17 cellular contexts compared by ENCODE assay signal in the genomic region with DNA sequence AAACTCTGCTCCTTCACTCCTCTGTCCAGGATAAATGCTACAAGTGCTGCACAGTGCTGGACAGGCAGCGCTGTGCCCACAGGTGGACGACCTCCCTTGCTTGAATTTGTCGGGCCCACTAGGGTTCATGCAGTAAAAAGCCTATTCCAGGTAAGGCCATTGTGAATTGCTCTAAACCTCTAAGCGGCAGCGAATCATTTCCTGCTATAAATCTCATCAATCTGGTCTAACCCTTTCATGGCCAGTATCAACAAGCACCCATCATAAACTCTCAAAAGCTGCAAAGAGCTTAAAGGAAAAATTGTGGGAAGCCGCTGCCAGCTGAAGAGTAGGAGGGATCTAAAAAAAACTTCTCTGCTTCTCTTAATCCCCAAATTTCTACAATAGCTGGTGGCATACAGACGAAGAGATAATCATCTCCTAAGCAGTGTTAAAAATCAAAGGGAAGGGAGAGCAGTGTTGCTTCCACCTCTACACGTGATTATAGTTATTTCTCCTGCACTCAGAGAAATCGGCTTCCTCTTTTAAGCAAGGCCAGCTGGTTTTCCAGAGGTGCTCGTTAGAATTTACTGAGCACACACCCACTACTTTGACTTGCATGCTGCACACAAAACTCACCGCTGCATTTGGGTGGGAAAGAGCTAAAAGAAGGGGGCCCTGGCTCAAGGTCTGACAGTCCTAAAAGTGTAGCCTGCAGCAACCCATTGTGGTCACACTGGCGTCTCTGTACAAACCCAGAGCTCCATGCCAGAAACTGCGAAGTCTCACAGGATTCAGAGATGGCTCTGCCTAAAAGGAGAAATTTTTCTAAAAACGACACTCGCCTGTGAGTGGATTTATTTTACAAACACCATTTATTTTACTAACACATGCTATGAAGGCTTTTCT.
A peak's percentile ranks its signal among the peaks of the same experiment; 100 is the strongest.
DNase-seq lines count a peak whose midpoint lies in the region; ATAC-seq and TF ChIP-seq lines count a peak whose summit lies in the region.
"Had no signal": no experiment of that assay in that cellular context is flagged by ENCODE, and none has a peak within 500 bp of the region (broad histone marks: within the 10 kb centered on the region; RNA-seq: fewer than 3 reads in every experiment).

No MANE protein-coding gene starts in this region.

- H3K9me3 ChIP-seq in HAP-1, result no peaks in the 10 kb centered on the region
- H3K9me3 ChIP-seq: colonic mucosa, esophagus squamous epithelium, SK-N-SH had no signal

- peaks cover 22% of the 10 kb centered on the region for H3K4me1 ChIP-seq in HAP-1
- H3K4me1 ChIP-seq: colonic mucosa had no signal

- H3K4me3 ChIP-seq in HAP-1, result no peak overlapping the region
- no peak overlapping the region for H3K4me3 ChIP-seq in fibroblast of the aortic adventitia (ENCODE audit: low read depth, low read length)
- H3K4me3 ChIP-seq: colonic mucosa, esophagus squamous epithelium had no signal

- no peak for TF ChIP-seq CTCF in fibroblast of the aortic adventitia (IDR thresholded peaks at IDR 0.05; ENCODE audit: insufficient read depth, low read length)

- DNase-seq in HAP-1 (ENCODE audit: low spot score in 2 of 2) (peak; percentile 28 to 65), NCI-H69 (lab: John Stamatoyannopoulos, UW) (peak; percentile 88), fibroblast of the aortic adventitia (ENCODE audit: low read depth) (peak; percentile 30), sciatic nerve (ENCODE audit: low spot score) (no peak), amniotic stem cell (lab: John Stamatoyannopoulos, UW) (no peak), ureter (ENCODE audit: low spot score) (no peak), activated T-cell treated with anti-CD3 and anti-CD28 coated beads for 4 hours (no peak)
- DNase-seq: activated naive CD8-positive, alpha-beta T cell treated with anti-CD3 and anti-CD28 coated beads for 36 hours; colonic mucosa; esophagus squamous epithelium; midbrain; NCI-H1694 treated with DMSO at 0.1 percent for 48 hours; SK-N-SH; stimulated activated CD4-positive, alpha-beta T cell treated with anti-CD3 and anti-CD28 coated beads, Interleukin-4, amount 100 ng/mL, for 4 hours; stimulated activated naive CD8-positive, alpha-beta T cell treated with anti-CD3 and anti-CD28 coated beads, Interleukin-15, Interleukin-2, amounts not matched to agents 100 U/mL and 50 U/mL, for 24 hours; WERI-Rb-1 had no signal

- peaks cover 13% of the 10 kb centered on the region for H3K36me3 ChIP-seq in HAP-1 (replicated peaks)

- intact Hi-C loops in sciatic nerve (cut with DNase I), result no loop called here

- no peaks in the 10 kb centered on the region for H3K27me3 ChIP-seq in HAP-1 (ENCODE audit: low read depth)
- H3K27me3 ChIP-seq: colonic mucosa, esophagus squamous epithelium had no signal

- ATAC-seq in sciatic nerve (peak; percentile 71), GM19463 (IDR thresholded peaks at IDR 0.05; ENCODE audit: unreplicated experiment) (no peak)
- ATAC-seq: stimulated activated naive CD8-positive, alpha-beta T cell treated with anti-CD3 and anti-CD28 coated beads, Interleukin-15, Interleukin-2, amounts not matched to agents 100 U/mL and 50 U/mL, for 24 hours had no signal

- in situ Hi-C loops in HAP-1 (cut with MboI; ENCODE audit: low sequenced_read_pairs), result no loop called here

Comparison
In these comparisons a context has a peak if more than half of its experiments do, and no peak if none do; other contexts are left out.
1. DNase-seq: peak in HAP-1 (2 of 2), NCI-H69 (single experiment) and fibroblast of the aortic adventitia (single experiment); none in sciatic nerve (single experiment), amniotic stem cell (single experiment), ureter (single experiment) and activated T-cell treated with anti-CD3 and anti-CD28 coated beads for 4 hours (single experiment).